11 cellular contexts compared by ENCODE assay signal in genomic region chr3:72161870-72162617, GRCh38.
DNase-seq lines count a peak whose midpoint lies in the region; ATAC-seq, FAIRE-seq and TF ChIP-seq lines count a peak whose summit lies in the region.
"Had no signal": no experiment of that assay in that cellular context is flagged by ENCODE, and none has a peak within 500 bp of the region (broad histone marks: within the 10 kb centered on the region; RNA-seq: fewer than 3 reads in every experiment).

No MANE protein-coding gene starts in this region.

- ATAC-seq in activated B cell treated with CpG ODN at 0.5 μM for 24 hours (ENCODE audit: low read depth) (no peak), HG02588 (IDR thresholded peaks at IDR 0.05; ENCODE audit: unreplicated experiment) (no peak), GM18498 (IDR thresholded peaks at IDR 0.05; ENCODE audit: unreplicated experiment) (no peak)

- H3K27me3 Mint-ChIP-seq in activated B cell treated with CpG ODN at 0.5 μM for 24 hours, result no peaks in the 10 kb centered on the region

- peaks cover 65% of the 10 kb centered on the region for H3K4me1 Mint-ChIP-seq in activated B cell treated with CpG ODN at 0.5 μM for 24 hours

- no peak for FAIRE-seq in frontal cortex (lab: Jason Lieb, UNC)
- FAIRE-seq: islet of Langerhans had no signal

- intact Hi-C loops in activated B cell treated with CpG ODN at 0.5 μM for 24 hours (cut with micrococcal nuclease), result loop anchor here (5.0 to 10.0 kb wide), 4 partner anchors 115 to 835 kb away; partner anchors contain the start of gene PPP4R2

- no peaks in the 10 kb centered on the region for H3K36me3 Mint-ChIP-seq in activated B cell treated with CpG ODN at 0.5 μM for 24 hours (ENCODE audit: low read depth)

- TF ChIP-seq CTCF in activated B cell treated with CpG ODN at 0.5 μM for 24 hours (IDR thresholded peaks at IDR 0.05), result no peak

- H3K9me3 Mint-ChIP-seq in activated B cell treated with CpG ODN at 0.5 μM for 24 hours, result no peaks in the 10 kb centered on the region

- peak overlapping the region; percentile 8 for H3K4me3 Mint-ChIP-seq in activated B cell treated with CpG ODN at 0.5 μM for 24 hours

- DNase-seq in AG20443 (ENCODE audit: low spot score) (peak; percentile 16), HS-5 (ENCODE audit: low read depth) (peak; percentile 41), activated B cell treated with CpG ODN at 0.5 μM for 24 hours (no peak), glomerular visceral epithelial cell (ENCODE audit: extremely low spot score) (peak; percentile 30), frontal cortex (ENCODE audit: low spot score in 2 of 2) (no peak)
- no peak for DNase-seq in activated naive CD4-positive, alpha-beta T cell treated with anti-CD3 and anti-CD28 coated beads, Interleukin-2, amount 50 U/mL, for 16 hours
- DNase-seq: effector memory CD4-positive, alpha-beta T cell; psoas muscle had no signal

- POLR2A ChIA-PET in activated B cell treated with CpG ODN at 0.5 μM for 24 hours (lab: Charles Lee), result no interaction called here

- CTCF ChIA-PET in activated B cell treated with CpG ODN at 0.5 μM for 24 hours (lab: Charles Lee), result interaction anchor here (1.2 kb wide), 1 partner anchor 60 kb away, joined by 3 read pairs; no protein-coding TSS in a partner anchor

- H3K27ac Mint-ChIP-seq in activated B cell treated with CpG ODN at 0.5 μM for 24 hours, result peak overlapping the region; percentile 30

Comparison
In these comparisons a context has a peak if more than half of its experiments do, and no peak if none do; other contexts are left out.
1. DNase-seq: peak in AG20443 (single experiment), HS-5 (single experiment) and glomerular visceral epithelial cell (single experiment); none in activated B cell treated with CpG ODN at 0.5 μM for 24 hours (single experiment), activated naive CD4-positive, alpha-beta T cell treated with anti-CD3 and anti-CD28 coated beads, Interleukin-2, amount 50 U/mL, for 16 hours (single experiment) and frontal cortex (0 of 2).